Comparison of ENCODE assay signal across 22 cellular contexts in the genomic region with DNA sequence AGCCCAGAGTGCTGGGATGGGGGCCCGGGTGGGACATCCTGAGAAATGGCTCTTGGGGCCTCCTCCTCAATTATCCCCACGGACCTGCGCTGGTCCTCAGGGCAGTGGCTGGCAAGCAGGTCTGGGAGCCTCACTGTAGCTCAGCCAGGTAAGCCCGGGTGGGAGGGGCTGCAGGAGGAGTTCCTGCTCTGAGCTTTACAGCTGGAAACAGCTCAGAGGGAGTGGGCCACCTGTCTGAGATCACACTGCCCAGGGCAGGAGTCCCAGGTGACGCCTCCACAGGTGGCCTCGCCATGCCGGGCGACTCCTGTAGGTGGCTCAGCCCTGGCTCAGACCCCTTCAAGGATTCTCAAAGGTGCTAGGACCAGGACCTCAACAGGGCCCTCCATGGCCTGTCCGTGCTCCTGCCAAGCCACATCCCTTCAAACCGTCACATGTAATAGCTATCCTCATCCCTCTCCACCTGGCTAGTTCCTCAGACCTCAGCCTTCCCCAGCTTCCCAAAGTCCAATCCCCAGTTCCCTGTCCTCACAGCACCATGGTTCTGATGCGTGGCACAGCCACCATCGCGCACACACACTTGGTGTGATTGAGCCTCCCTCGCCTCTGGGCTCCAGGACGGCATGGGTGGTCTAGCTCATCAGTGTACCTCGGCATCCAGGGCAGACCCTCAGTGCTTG. TPM values are rescaled to one million over a fixed set of nuclear protein-coding genes. Genes with fewer than 3 reads are reported as not detected.
DNase-seq lines count a peak whose midpoint lies in the region; ATAC-seq and TF ChIP-seq lines count a peak whose summit lies in the region.
"Had no signal": no experiment of that assay in that cellular context is flagged by ENCODE, and none has a peak within 500 bp of the region (broad histone marks: within the 10 kb centered on the region; RNA-seq: fewer than 3 reads in every experiment).

No MANE protein-coding gene starts in this region.

- peaks cover 7% of the 10 kb centered on the region for H3K36me3 Mint-ChIP-seq in stimulated activated naive CD8-positive, alpha-beta T cell treated with anti-CD3 and anti-CD28 coated beads, Interleukin-15, Interleukin-2, amounts not matched to agents 100 ng/mL and 50 ng/mL, for 24 hours (ENCODE audit: low read depth)

- H3K4me3 ChIP-seq in WERI-Rb-1 (ENCODE audit: low read depth, low read length): no peak overlapping the region
- no peak overlapping the region for H3K4me3 ChIP-seq in mucosa of descending colon
- H3K4me3 ChIP-seq: Peyer's patch, SK-N-MC had no signal

- ATAC-seq in stimulated activated naive CD8-positive, alpha-beta T cell treated with anti-CD3 and anti-CD28 coated beads, Interleukin-15, Interleukin-2, amounts not matched to agents 100 U/mL and 50 U/mL, for 24 hours: no peak
- ATAC-seq in mucosa of descending colon: peak; percentile 49

- H3K27me3 ChIP-seq in WERI-Rb-1 (ENCODE audit: insufficient read depth, low read depth, severe bottlenecking): no peaks in the 10 kb centered on the region
- H3K27me3 ChIP-seq: Peyer's patch had no signal

- no peak for DNase-seq in stimulated activated naive CD8-positive, alpha-beta T cell treated with anti-CD3 and anti-CD28 coated beads, Interleukin-15, Interleukin-2, amounts not matched to agents 100 U/mL and 50 U/mL, for 24 hours
- no peak for DNase-seq in WERI-Rb-1
- peak in 1 of 3 donors; percentile 45 for DNase-seq in mucosa of descending colon
- no peak for DNase-seq in globus pallidus (ENCODE audit: low spot score)
- DNase-seq in islet precursor cell: no peak
- no peak for DNase-seq in NCI-H1048 (lab: John Stamatoyannopoulos, UW)
- DNase-seq: ACHN; DMS 273 treated with DMSO at 0.1 percent for 48 hours; GF-D8; GOT3; NCI-H1436; NCI-H2029 treated with DMSO at 0.1 percent for 48 hours; NCI-H2171; NCI-H526 treated with DMSO at 0.1 percent for 48 hours; NK-92 treated with Interleukin-12 subunit alpha and Interleukin-12 subunit beta, amount 100 ng/mL, for 24 hours; Peyer's patch; SHP77 had no signal

- TF ChIP-seq CTCF in WERI-Rb-1 (IDR thresholded peaks at IDR 0.05; ENCODE audit: low read depth, low read length): 0 out of 2 replicates have a peak, but pooled peaks have one; percentile 9
- no peak for TF ChIP-seq CTCF in mucosa of descending colon (IDR thresholded peaks at IDR 0.05)

- H3K9me3 ChIP-seq in WERI-Rb-1 (ENCODE audit: severe bottlenecking) (no peaks in the 10 kb centered on the region), mucosa of descending colon (no peaks in the 10 kb centered on the region)
- H3K9me3 ChIP-seq: Peyer's patch had no signal

- H3K4me1 Mint-ChIP-seq in stimulated activated naive CD8-positive, alpha-beta T cell treated with anti-CD3 and anti-CD28 coated beads, Interleukin-15, Interleukin-2, amounts not matched to agents 100 ng/mL and 50 ng/mL, for 24 hours (ENCODE audit: low read depth): peaks cover 8% of the 10 kb centered on the region

- no peak overlapping the region for H3K4me3 Mint-ChIP-seq in stimulated activated naive CD8-positive, alpha-beta T cell treated with anti-CD3 and anti-CD28 coated beads, Interleukin-15, Interleukin-2, amounts not matched to agents 100 ng/mL and 50 ng/mL, for 24 hours

- peaks cover 4% of the 10 kb centered on the region for H3K4me1 ChIP-seq in mucosa of descending colon (ENCODE audit: low read depth)

- no peaks in the 10 kb centered on the region for H3K27me3 Mint-ChIP-seq in stimulated activated naive CD8-positive, alpha-beta T cell treated with anti-CD3 and anti-CD28 coated beads, Interleukin-15, Interleukin-2, amounts not matched to agents 100 ng/mL and 50 ng/mL, for 24 hours

- H3K36me3 ChIP-seq in WERI-Rb-1 (peaks cover 5% of the 10 kb centered on the region; the same call in 1 of the 2 replicates), mucosa of descending colon (ENCODE audit: low read depth) (no peaks in the 10 kb centered on the region)
- H3K36me3 ChIP-seq: Peyer's patch had no signal

- peak overlapping the region; percentile 23 for H3K27ac Mint-ChIP-seq in stimulated activated naive CD8-positive, alpha-beta T cell treated with anti-CD3 and anti-CD28 coated beads, Interleukin-15, Interleukin-2, amounts not matched to agents 100 ng/mL and 50 ng/mL, for 24 hours

- no peaks in the 10 kb centered on the region for H3K9me3 Mint-ChIP-seq in stimulated activated naive CD8-positive, alpha-beta T cell treated with anti-CD3 and anti-CD28 coated beads, Interleukin-15, Interleukin-2, amounts not matched to agents 100 ng/mL and 50 ng/mL, for 24 hours

- H3K27ac ChIP-seq in WERI-Rb-1: no peak overlapping the region
- H3K27ac ChIP-seq: C4-2B, Peyer's patch, SK-N-MC had no signal

- intact Hi-C loops in mucosa of descending colon (cut with DNase I, micrococcal nuclease): no loop called here

RNA-seq across cellular contexts. Expression of a gene that starts 3.6 kb away (rescaled TPM):
- not detected for total RNA-seq in mucosa of descending colon
- total RNA-seq: HT-29, M059J had no signal

RNA-seq across cellular contexts. Expression of a gene that starts 5.3 kb away (rescaled TPM):
- 100 to 1,000 TPM in 1 of 3 donors, 10 to 100 TPM in 2; 68.4 to 100 (median 79.8) TPM for total RNA-seq in mucosa of descending colon

RNA-seq across cellular contexts. Expression of a gene that starts 17.0 kb away (rescaled TPM):
- total RNA-seq in mucosa of descending colon: 10 to 100 TPM; 10.2 to 18.1 (median 11.0) TPM

RNA-seq across cellular contexts. Expression of a gene that starts 22.6 kb away (rescaled TPM):
- total RNA-seq in mucosa of descending colon: not detected
- total RNA-seq: HT-29, M059J, Peyer's patch had no signal

RNA-seq across cellular contexts. Expression of a gene that starts 51.1 kb away (rescaled TPM):
- 100 to 1,000 TPM in 2 of 3 donors, 10 to 100 TPM in 1; 88.3 to 165 (median 135) TPM for total RNA-seq in mucosa of descending colon
